7 cellular contexts compared by ENCODE assay signal in the genomic region with DNA sequence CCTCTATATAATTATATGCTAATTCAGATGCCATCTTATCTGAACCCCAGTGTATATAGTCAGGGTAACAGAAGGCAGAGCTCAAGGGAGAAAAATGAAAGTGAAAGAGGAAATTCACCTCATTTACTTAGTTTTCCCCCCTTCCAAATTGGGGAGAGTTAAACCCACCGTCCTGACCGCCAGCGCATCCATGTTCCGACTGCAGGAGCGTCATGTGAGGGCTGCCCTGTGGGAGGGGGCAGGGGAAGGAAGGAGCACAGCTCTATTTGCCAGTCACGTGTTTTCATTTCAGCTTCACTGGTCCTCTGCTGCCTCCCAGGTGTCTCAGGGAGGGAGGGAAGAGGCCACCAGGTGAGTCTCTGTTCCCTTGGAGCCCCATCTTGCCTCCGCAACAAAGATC. TPM values are rescaled to one million over a fixed set of nuclear protein-coding genes. Genes with fewer than 3 reads are reported as not detected.
DNase-seq lines count a peak whose midpoint lies in the region; ATAC-seq, FAIRE-seq and TF ChIP-seq lines count a peak whose summit lies in the region.

No MANE protein-coding gene starts in this region.

- H3K9me3 ChIP-seq in OCI-LY3 (ENCODE audit: insufficient read depth, low read length) = no peaks in the 10 kb centered on the region
- no peaks in the 10 kb centered on the region for H3K9me3 ChIP-seq in K562 (replicated peaks; ENCODE audit: control insufficient read depth, insufficient read depth, low read depth, low read length)

- no peak for TF ChIP-seq POLR2A in K562 (conservative IDR thresholded peaks at IDR 0.05)

- no peaks in the 10 kb centered on the region for H3K79me2 ChIP-seq in OCI-LY3 (ENCODE audit: low read length)
- H3K79me2 ChIP-seq in K562 (ENCODE audit: control insufficient read depth, insufficient read depth, low read length) = no peaks in the 10 kb centered on the region; the same call in 2 of the 3 replicates

- no peaks in the 10 kb centered on the region for H3K36me3 ChIP-seq in H7 (replicated peaks; ENCODE audit: control insufficient read depth, insufficient read depth, low read length)
- no peaks in the 10 kb centered on the region for H3K36me3 ChIP-seq in OCI-LY3 (replicated peaks; ENCODE audit: low read depth, low read length)
- no peaks in the 10 kb centered on the region for H3K36me3 ChIP-seq in K562 (ENCODE audit: control insufficient read depth, insufficient read depth, low read length)

- H3K27me3 ChIP-seq in H7 (ENCODE audit: control insufficient read depth, insufficient read depth, low read length) (no peaks in the 10 kb centered on the region), OCI-LY3 (ENCODE audit: low read depth, low read length) (no peaks in the 10 kb centered on the region), K562 (ENCODE audit: control insufficient read depth in 2 of 2, insufficient read depth in 2 of 2, low read length in 2 of 2) (no peaks in the 10 kb centered on the region)

- H4K20me1 ChIP-seq in OCI-LY3 (ENCODE audit: insufficient read depth, low read length) (no peaks in the 10 kb centered on the region), K562 (replicated peaks; ENCODE audit: control insufficient read depth, insufficient read depth, low read length) (no peaks in the 10 kb centered on the region)

- H3K27ac ChIP-seq in OCI-LY3 (ENCODE audit: low read length) = no peak overlapping the region; the same call in 1 of the 2 replicates
- H3K27ac ChIP-seq in K562 (ENCODE audit: extremely low read depth, low read depth, low read length) = no peak overlapping the region

- no TSS peak for BruUV-seq in K562 (replicated peaks; lab: Mats Ljungman, UMichigan)

- 78% methylated on average over 7 of the region's 7 CpGs for WGBS in K562 (ENCODE audit: insufficient coverage, low coverage, missing lambda C conversion rate)

- in situ Hi-C loops in K562 (cut with MboI) = no loop called here

- POLR2A ChIA-PET in K562 (lab: Yijun Ruan, JAX) = interaction anchor here (0.6 to 2.8 kb wide), 3 partner anchors 8 to 60 kb away, joined by 3 to 15 read pairs (median 3); partner anchors contain the start of gene CNNM4

- peak overlapping the region; percentile 68 for H3K4me2 ChIP-seq in OCI-LY3 (ENCODE audit: low read length)
- no peak overlapping the region for H3K4me2 ChIP-seq in K562 (ENCODE audit: insufficient read depth, low read length)

- no peak for FAIRE-seq in K562 (lab: Jason Lieb, UNC)

- intact Hi-C loops in K562 (cut with micrococcal nuclease) = no loop called here

- no peaks in the 10 kb centered on the region for H3K9me1 ChIP-seq in K562 (ENCODE audit: control insufficient read depth, insufficient read depth, low read length)

- no peak for TF ChIP-seq EP300 in K562 (IDR thresholded peaks at IDR 0.05; ENCODE audit: low read length)

- H3K9ac ChIP-seq in OCI-LY3 (ENCODE audit: low read length) (peak overlapping the region; percentile 27; the same call in 1 of the 2 replicates), K562 (ENCODE audit: insufficient read depth in 1 of 2, low read depth in 2 of 2, low read length in 2 of 2) (0 out of 4 replicates have a peak overlapping the region, but pooled peaks of 1 of the 2 experiments have one; percentile 17)

- TF ChIP-seq CTCF in OCI-LY3 (IDR thresholded peaks at IDR 0.05; ENCODE audit: low read depth, low read length) (no peak), K562 (IDR thresholded peaks at IDR 0.05 in 2 of 3, conservative IDR thresholded peaks at IDR 0.05 in 1 of 3; ENCODE audit: insufficient read depth in 2 of 3, low read depth in 1 of 3, low read length in 3 of 3) (no peak), GM20000 (IDR thresholded peaks at IDR 0.05; ENCODE audit: extremely low read depth, missing control alignments) (no peak)

- H3K4me1 ChIP-seq in OCI-LY3 (ENCODE audit: low read length) (peaks cover 18% of the 10 kb centered on the region), K562 (replicated peaks in 1 of 2; ENCODE audit: control insufficient read depth in 2 of 2, insufficient read depth in 2 of 2, low read length in 2 of 2) (peaks cover 0 to 20% of the 10 kb centered on the region in 2 experiments; a peak in 2 of 5 replicates)

- no peak; the same call in 2 of the 3 replicates for ATAC-seq in K562
- ATAC-seq in SK-N-SH treated with all-trans-retinoic acid at 6 μM for 48 hours = no peak
- no peak for ATAC-seq in HG03045 (IDR thresholded peaks at IDR 0.05; ENCODE audit: unreplicated experiment)

- peak; percentile 74 for DNase-seq in H7
- DNase-seq in K562 (ENCODE audit: extremely low read depth in 1 of 4, low spot score in 3 of 4) = no peak
- peak; percentile 47 for DNase-seq in stimulated activated CD4-positive, alpha-beta T cell treated with anti-CD3 and anti-CD28 coated beads, Interleukin-2, amount 100 ng/mL, for 4 hours (ENCODE audit: low read depth)
- DNase-seq in GM20000 (ENCODE audit: low spot score) = no peak

- CTCF ChIA-PET in K562 (lab: Yijun Ruan, JAX; ENCODE audit: low intra/inter-chr PET ratio) = no interaction called here

- H3K4me3 ChIP-seq in H7 (ENCODE audit: insufficient read depth, low read depth, low read length) = no peak overlapping the region
- peak overlapping the region; percentile 69 for H3K4me3 ChIP-seq in OCI-LY3 (ENCODE audit: low read length)
- H3K4me3 ChIP-seq in K562 = no peak overlapping the region

- H2AFZ ChIP-seq in OCI-LY3 (ENCODE audit: low read depth, low read length) (peak overlapping the region; percentile 50; the same call in 1 of the 2 replicates), K562 (ENCODE audit: low read depth, low read length) (no peak overlapping the region)

- no peak for TF ChIP-seq RAD21 in K562 (CRISPR knock-in tag; conservative IDR thresholded peaks at IDR 0.05 in 1 of 2, IDR thresholded peaks at IDR 0.05 in 1 of 2)

TF ChIP-seq in SK-N-SH treated with all-trans-retinoic acid at 6 μM for 48 hours, 23 proteins besides CTCF, POLR2A, EP300 and RAD21 (continues in another document):
- no peak for TF ChIP-seq ZC3H10 (CRISPR knock-in tag; IDR thresholded peaks at IDR 0.05)

RNA-seq across cellular contexts. Expression of gene CNNM4, which starts 13.2 kb away (rescaled TPM):
- total RNA-seq in H7 (2014; rRNA removed; shearing (Covaris generic)) = 10.8 and 15.8 TPM in 2 replicates
- total RNA-seq in K562 (2011; cell fraction: chromatin; rRNA removed; ENCODE audit: low replicate concordance) = 10.6 and 25.3 TPM in 2 replicates
- 20.0 and 21.7 TPM in 2 replicates for total RNA-seq in K562 (2011; cell fraction: nucleolus; rRNA removed)
- 17.5 and 21.4 TPM in 2 replicates for total RNA-seq in K562 (2011; cell fraction: nucleoplasm; rRNA removed)
- 2.5 and 3.4 TPM in 2 replicates for total RNA-seq in K562 (2014; rRNA removed)
- total RNA-seq in K562 (2014; rRNA removed; fragmentation: Illumina TruSeq; extraction: Trizol) = 2.3 and 2.7 TPM in 2 replicates
- total RNA-seq in K562 (2015; rRNA removed; fragmentation: Illumina TruSeq; extraction: Trizol) = 2.8 TPM in 2 replicates
- total RNA-seq in K562 (2021) = 6.3 and 6.7 TPM in 2 replicates
- polyA plus RNA-seq in K562 (2011; rRNA removed) = 3.4 and 6.5 TPM in 2 replicates
- polyA plus RNA-seq in K562 (2011; cell fraction: cytosol; rRNA removed) = 5.1 and 5.7 TPM in 2 replicates
- 7.6 and 8.7 TPM in 2 replicates for polyA plus RNA-seq in K562 (2011; cell fraction: nucleus; rRNA removed)
- polyA plus RNA-seq in K562 (2012) = 3.6 and 5.0 TPM in 2 replicates
- polyA plus RNA-seq in K562 (2014; fragmentation: Illumina TruSeq; extraction: Trizol) = 5.4 and 5.8 TPM in 2 replicates
- polyA plus RNA-seq in K562 (2014; fragmentation: Nextera tagmentation; extraction: Ambion mirVana) = 1 to 10 TPM in 1 of 2 experiments, under 1 TPM in 1; 0.96 to 1.4 TPM
- 3.0 and 3.7 TPM in 2 replicates for polyA plus RNA-seq in K562 (2014; rRNA removed)
- polyA minus RNA-seq in K562 (2011; rRNA and poly(A)+ RNA removed) = 6.3 and 7.3 TPM in 2 replicates
- polyA minus RNA-seq in K562 (2011; cell fraction: cytosol; rRNA and poly(A)+ RNA removed) = 5.7 and 8.8 TPM in 2 replicates
- 3.6 and 6.0 TPM in 2 replicates for polyA minus RNA-seq in K562 (2011; cell fraction: nucleus; rRNA and poly(A)+ RNA removed)

RNA-seq across cellular contexts. Expression of gene LMAN2L, which starts 34.1 kb away (rescaled TPM):
- total RNA-seq in H7 (2014; rRNA removed; shearing (Covaris generic)) = 20.8 and 22.5 TPM in 2 replicates
- total RNA-seq in K562 (2011; cell fraction: chromatin; rRNA removed; ENCODE audit: low replicate concordance) = 23.1 and 26.6 TPM in 2 replicates
- total RNA-seq in K562 (2011; cell fraction: nucleolus; rRNA removed) = 23.9 and 25.3 TPM in 2 replicates
- 23.2 and 26.7 TPM in 2 replicates for total RNA-seq in K562 (2011; cell fraction: nucleoplasm; rRNA removed)
- total RNA-seq in K562 (2014; rRNA removed) = 7.2 and 11.0 TPM in 2 replicates
- 10.0 and 10.8 TPM in 2 replicates for total RNA-seq in K562 (2014; rRNA removed; fragmentation: Illumina TruSeq; extraction: Trizol)
- total RNA-seq in K562 (2015; rRNA removed; fragmentation: Illumina TruSeq; extraction: Trizol) = 12.3 and 13.1 TPM in 2 replicates
- 9.2 and 9.8 TPM in 2 replicates for total RNA-seq in K562 (2021)
- 14.7 and 17.7 TPM in 2 replicates for polyA plus RNA-seq in K562 (2011; rRNA removed)
- polyA plus RNA-seq in K562 (2011; cell fraction: cytosol; rRNA removed) = 10.8 and 13.6 TPM in 2 replicates
- polyA plus RNA-seq in K562 (2011; cell fraction: nucleus; rRNA removed) = 11.2 and 13.0 TPM in 2 replicates
- polyA plus RNA-seq in K562 (2012) = 11.7 and 15.4 TPM in 2 replicates
- 10.2 and 12.5 TPM in 2 replicates for polyA plus RNA-seq in K562 (2014; fragmentation: Illumina TruSeq; extraction: Trizol)
- polyA plus RNA-seq in K562 (2014; fragmentation: Nextera tagmentation; extraction: Ambion mirVana) = 10 to 100 TPM; 24.4 to 37.7 TPM
- 9.2 and 12.2 TPM in 2 replicates for polyA plus RNA-seq in K562 (2014; rRNA removed)
- 11.6 and 12.3 TPM in 2 replicates for polyA minus RNA-seq in K562 (2011; rRNA and poly(A)+ RNA removed)
- 3.5 and 4.0 TPM in 2 replicates for polyA minus RNA-seq in K562 (2011; cell fraction: cytosol; rRNA and poly(A)+ RNA removed)
- polyA minus RNA-seq in K562 (2011; cell fraction: nucleus; rRNA and poly(A)+ RNA removed) = 5.7 TPM in 2 replicates

RNA-seq across cellular contexts. Expression of gene CNNM3, which starts 42.1 kb away (rescaled TPM):
- 13.8 and 19.3 TPM in 2 replicates for total RNA-seq in H7 (2014; rRNA removed; shearing (Covaris generic))
- 36.0 and 91.8 TPM in 2 replicates for total RNA-seq in K562 (2011; cell fraction: chromatin; rRNA removed; ENCODE audit: low replicate concordance)
- total RNA-seq in K562 (2011; cell fraction: nucleolus; rRNA removed) = 60.5 and 68.7 TPM in 2 replicates
- total RNA-seq in K562 (2011; cell fraction: nucleoplasm; rRNA removed) = 54.1 and 60.8 TPM in 2 replicates
- total RNA-seq in K562 (2014; rRNA removed) (6.0 and 7.7 TPM in 2 replicates), K562 (2014; rRNA removed; fragmentation: Illumina TruSeq; extraction: Trizol) (4.5 and 6.5 TPM in 2 replicates), K562 (2015; rRNA removed; fragmentation: Illumina TruSeq; extraction: Trizol) (5.6 and 7.6 TPM in 2 replicates), K562 (2021) (16.9 TPM in 2 replicates)
- polyA plus RNA-seq in K562 (2011; rRNA removed) (5.7 and 10.6 TPM in 2 replicates), K562 (2014; fragmentation: Illumina TruSeq; extraction: Trizol) (11.7 and 11.8 TPM in 2 replicates), K562 (2014; fragmentation: Nextera tagmentation; extraction: Ambion mirVana) (1 to 10 TPM; 1.4 to 1.6 TPM), K562 (2014; rRNA removed) (7.1 and 9.9 TPM in 2 replicates)
- polyA plus RNA-seq in K562 (2011; cell fraction: cytosol; rRNA removed) = 10.7 and 16.0 TPM in 2 replicates
- polyA plus RNA-seq in K562 (2011; cell fraction: nucleus; rRNA removed) = 25.5 and 35.7 TPM in 2 replicates
- 11.7 and 15.0 TPM in 2 replicates for polyA plus RNA-seq in K562 (2012)
- polyA minus RNA-seq in K562 (2011; rRNA and poly(A)+ RNA removed) = 12.8 and 16.0 TPM in 2 replicates
- polyA minus RNA-seq in K562 (2011; cell fraction: cytosol; rRNA and poly(A)+ RNA removed) = 15.2 and 25.2 TPM in 2 replicates
- 15.1 and 17.1 TPM in 2 replicates for polyA minus RNA-seq in K562 (2011; cell fraction: nucleus; rRNA and poly(A)+ RNA removed)

Comparison
In these comparisons a context has a peak if more than half of its experiments do, and no peak if none do; other contexts are left out.
1. DNase-seq: peak in H7 (single experiment) and stimulated activated CD4-positive, alpha-beta T cell treated with anti-CD3 and anti-CD28 coated beads, Interleukin-2, amount 100 ng/mL, for 4 hours (single experiment); none in K562 (0 of 4) and GM20000 (single experiment).